In the genomic region with DNA sequence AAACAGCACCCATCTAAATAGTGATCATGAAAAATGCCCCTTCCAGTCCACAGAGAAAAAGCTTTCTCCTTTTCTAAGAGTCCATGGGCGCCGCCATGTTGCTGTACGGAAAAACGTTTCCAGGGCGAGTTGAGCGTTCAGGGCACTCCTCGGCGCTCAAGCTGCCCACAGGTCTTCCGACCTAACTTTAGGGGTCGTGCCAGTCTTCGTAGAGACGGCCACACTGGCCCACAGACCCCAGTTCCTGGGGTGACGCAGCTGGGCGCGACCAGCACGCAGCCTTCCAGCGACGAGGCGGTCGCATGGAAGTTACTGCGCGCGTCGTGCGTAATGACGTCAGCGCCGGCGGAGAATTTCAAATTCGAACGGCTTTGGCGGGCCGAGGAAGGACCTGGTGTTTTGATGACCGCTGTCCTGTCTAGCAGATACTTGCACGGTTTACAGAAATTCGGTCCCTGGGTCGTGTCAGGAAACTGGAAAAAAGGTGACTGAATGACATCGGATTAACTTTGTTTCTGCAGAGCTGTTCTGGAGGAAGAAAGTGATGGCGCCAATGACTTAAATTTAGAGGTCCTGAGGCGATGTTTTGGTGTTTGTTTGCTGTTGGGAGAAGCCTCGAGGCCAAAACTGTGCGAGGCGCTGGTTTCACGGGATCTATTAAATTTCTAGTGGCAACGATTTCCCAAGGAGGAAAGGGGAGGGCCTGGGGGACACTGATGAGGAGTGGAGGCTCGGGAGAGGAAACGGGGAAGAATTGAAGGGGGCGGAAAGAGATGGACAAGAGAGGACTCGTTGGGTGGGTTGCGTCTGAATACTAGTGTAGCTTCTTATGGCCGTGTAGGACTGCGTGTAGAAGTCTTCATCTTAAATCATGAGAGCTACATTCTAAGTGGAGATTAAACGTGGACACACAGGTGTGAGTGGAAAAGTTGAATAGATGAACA, we compare ENCODE assay signal across 8 cellular contexts. TPM values are rescaled to one million over a fixed set of nuclear protein-coding genes. Genes with fewer than 3 reads are reported as not detected.
DNase-seq lines count a peak whose midpoint lies in the region; ATAC-seq and TF ChIP-seq lines count a peak whose summit lies in the region.

A gene with protein sequence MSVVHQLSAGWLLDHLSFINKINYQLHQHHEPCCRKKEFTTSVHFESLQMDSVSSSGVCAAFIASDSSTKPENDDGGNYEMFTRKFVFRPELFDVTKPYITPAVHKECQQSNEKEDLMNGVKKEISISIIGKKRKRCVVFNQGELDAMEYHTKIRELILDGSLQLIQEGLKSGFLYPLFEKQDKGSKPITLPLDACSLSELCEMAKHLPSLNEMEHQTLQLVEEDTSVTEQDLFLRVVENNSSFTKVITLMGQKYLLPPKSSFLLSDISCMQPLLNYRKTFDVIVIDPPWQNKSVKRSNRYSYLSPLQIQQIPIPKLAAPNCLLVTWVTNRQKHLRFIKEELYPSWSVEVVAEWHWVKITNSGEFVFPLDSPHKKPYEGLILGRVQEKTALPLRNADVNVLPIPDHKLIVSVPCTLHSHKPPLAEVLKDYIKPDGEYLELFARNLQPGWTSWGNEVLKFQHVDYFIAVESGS (minus strand): TSS at position 306 of the 944 bp plus-strand sequence. CDS start 4,289 bp downstream, outside the sequence.
A gene (plus strand): TSS at position 358 of the 944 bp plus-strand sequence. CDS start 1,429 bp downstream, outside the sequence.

- 0 to 1% (median 0%) methylated on average over 37 to 53 of the region's 53 CpGs for WGBS in stomach, 5 donors

- H3K9me3 Mint-ChIP-seq in GM23338: no peaks in the 10 kb centered on the region
- no peaks in the 10 kb centered on the region for H3K9me3 Mint-ChIP-seq in neural crest cell

- H3K4me3 Mint-ChIP-seq in GM23338 (peak within 1 kb of the TSS; percentile 99), neural crest cell (peak within 1 kb of the TSS; percentile 96)

- no peaks in the 10 kb centered on the region for H3K27me3 ChIP-seq in GM23338 (ENCODE audit: insufficient read depth)
- no peaks in the 10 kb centered on the region for H3K27me3 ChIP-seq in stomach

- TF ChIP-seq POLR2A in stomach (IDR thresholded peaks at IDR 0.05): peak in 1 of 4 donors; percentile 41

- H3K36me3 ChIP-seq in GM23338 (ENCODE audit: insufficient read depth) (peaks cover 11% of the 10 kb centered on the region; the same call in 1 of the 2 replicates), stomach (peaks cover 0 to 10% (median 3%) of the 10 kb centered on the region in 4 donors)

- H3K27me3 Mint-ChIP-seq in GM23338 (ENCODE audit: insufficient read depth, low read depth, poor library complexity) (peaks cover 13% of the 10 kb centered on the region), neural crest cell (ENCODE audit: low read depth) (no peaks in the 10 kb centered on the region)

- H3K36me3 Mint-ChIP-seq in GM23338 (ENCODE audit: low read depth) (peaks cover 26% of the 10 kb centered on the region), neural crest cell (ENCODE audit: low read depth) (peaks cover 3% of the 10 kb centered on the region)

- intact Hi-C loops in stomach (cut with DNase I; ENCODE audit: low total_unique reads): loop anchor here (10.0 kb wide), 1 partner anchor 83 kb away; a partner anchor contains a TSS

- H3K27ac ChIP-seq in GM23338 (ENCODE audit: low read depth) (peak within 1 kb of the TSS; percentile 96), stomach (peak within 1 kb of the TSS; percentile 93 to 97 (median 95))

- peaks cover 12% of the 10 kb centered on the region for H3K4me1 ChIP-seq in GM23338 (ENCODE audit: insufficient read depth)
- peaks cover 9 to 43% (median 25%) of the 10 kb centered on the region in 4 donors for H3K4me1 ChIP-seq in stomach

- no peaks in the 10 kb centered on the region for H3K9me2 ChIP-seq in GM23338 (ENCODE audit: insufficient read depth)

- no peaks in the 10 kb centered on the region for H3K9me3 ChIP-seq in stomach

- TF ChIP-seq CTCF in GM23338 (conservative IDR thresholded peaks at IDR 0.05; ENCODE audit: low read depth in 2 of 2) (no peak), foreskin fibroblast (IDR thresholded peaks at IDR 0.05; ENCODE audit: low read depth, low read length) (no peak), neural crest cell (conservative IDR thresholded peaks at IDR 0.05) (no peak), stomach (IDR thresholded peaks at IDR 0.05) (no peak)

- DNase-seq in ELR (ENCODE audit: low read depth) (peak; percentile 92), GM23338 (ENCODE audit: low spot score) (peak; percentile 93), Kasumi-1 (lab: John Stamatoyannopoulos, UW) (peak; percentile 84 to 93), SIG-M5 (lab: John Stamatoyannopoulos, UW) (peak; percentile 44), activated gamma-delta T cell (lab: John Stamatoyannopoulos, UW) (peak; percentile 66), foreskin fibroblast (peak; percentile 85 to 96), neural crest cell (ENCODE audit: low read depth, low spot score) (peak; percentile 80), stomach (peak; percentile 84)

- peaks cover 19% of the 10 kb centered on the region for H3K4me1 Mint-ChIP-seq in GM23338
- peaks cover 31% of the 10 kb centered on the region for H3K4me1 Mint-ChIP-seq in neural crest cell

- H4K20me1 ChIP-seq in GM23338 (replicated peaks; ENCODE audit: insufficient read depth): 0 out of 2 replicates have a peak, but pooled peaks cover 6% of the 10 kb centered on the region

- H3K27ac Mint-ChIP-seq in GM23338 (peak within 1 kb of the TSS; percentile 100), neural crest cell (ENCODE audit: unreplicated experiment) (peak within 1 kb of the TSS; percentile 99)

- H3K4me3 ChIP-seq in GM23338: peak within 1 kb of the TSS; percentile 77
- H3K4me3 ChIP-seq in foreskin fibroblast (ENCODE audit: low read depth in 1 of 2, low read length in 2 of 2): peak within 1 kb of the TSS; percentile 84 to 90
- peak within 1 kb of the TSS; percentile 67 to 68 (median 67) for H3K4me3 ChIP-seq in stomach

- peak; percentile 85 for ATAC-seq in GM23338

- peak within 1 kb of the TSS; percentile 90 for H2AFZ ChIP-seq in GM23338

- no peak for TF ChIP-seq EP300 in stomach (IDR thresholded peaks at IDR 0.05)

- no peaks in the 10 kb centered on the region for H3F3A ChIP-seq in GM23338 (replicated peaks; ENCODE audit: low read depth)

- H3K4me2 ChIP-seq in GM23338: peak within 1 kb of the TSS; percentile 96

- H3K79me2 ChIP-seq in GM23338 (replicated peaks; ENCODE audit: insufficient read depth): peaks cover 61% of the 10 kb centered on the region

TF ChIP-seq in GM23338, 12 proteins besides CTCF, POLR2A, EP300 and RAD21:
- TF ChIP-seq EZH2phosphoT487 (IDR thresholded peaks at IDR 0.05; ENCODE audit: unreplicated experiment) (no peak), NANOG (IDR thresholded peaks at IDR 0.05; ENCODE audit: borderline replicate concordance) (no peak), JUNB (IDR thresholded peaks at IDR 0.05; ENCODE audit: unreplicated experiment) (no peak), POLR2AphosphoS5 (IDR thresholded peaks at IDR 0.05; ENCODE audit: low read depth) (peak; percentile 75), STAT1 (IDR thresholded peaks at IDR 0.05; ENCODE audit: unreplicated experiment) (no peak), CREB1 (CRISPR knock-in tag; IDR thresholded peaks at IDR 0.05; ENCODE audit: low read depth) (peak; percentile 99)
- TF ChIP-seq, protein P1, sequence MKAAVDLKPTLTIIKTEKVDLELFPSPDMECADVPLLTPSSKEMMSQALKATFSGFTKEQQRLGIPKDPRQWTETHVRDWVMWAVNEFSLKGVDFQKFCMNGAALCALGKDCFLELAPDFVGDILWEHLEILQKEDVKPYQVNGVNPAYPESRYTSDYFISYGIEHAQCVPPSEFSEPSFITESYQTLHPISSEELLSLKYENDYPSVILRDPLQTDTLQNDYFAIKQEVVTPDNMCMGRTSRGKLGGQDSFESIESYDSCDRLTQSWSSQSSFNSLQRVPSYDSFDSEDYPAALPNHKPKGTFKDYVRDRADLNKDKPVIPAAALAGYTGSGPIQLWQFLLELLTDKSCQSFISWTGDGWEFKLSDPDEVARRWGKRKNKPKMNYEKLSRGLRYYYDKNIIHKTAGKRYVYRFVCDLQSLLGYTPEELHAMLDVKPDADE (IDR thresholded peaks at IDR 0.05): peak; percentile 74; the same call in 1 of the 2 replicates

RNA-seq across cellular contexts. Expression of the first gene that starts in this region (rescaled TPM):
- 12.2 and 14.9 TPM in 2 replicates for total RNA-seq in GM23338 (2014; rRNA removed; shearing (Covaris generic))
- polyA plus RNA-seq in GM23338 (2016; fragmentation: Nextera tagmentation; extraction: Ambion mirVana) (9.4 and 11.9 TPM in 2 replicates), stomach (1 to 10 TPM; 4.4 to 7.1 (median 5.5) TPM)
- total RNA-seq in neural crest cell (12.6 and 13.2 TPM in 2 replicates), stomach (10 to 100 TPM in 1 of 5 donors, 1 to 10 TPM in 3, under 1 TPM in 1; 0.89 to 17.1 (median 3.5) TPM)

RNA-seq across cellular contexts. Expression of the second gene that starts in this region (rescaled TPM):
- 36.6 and 38.9 TPM in 2 replicates for total RNA-seq in GM23338 (2014; rRNA removed; shearing (Covaris generic))
- polyA plus RNA-seq in GM23338 (2016; fragmentation: Nextera tagmentation; extraction: Ambion mirVana) (48.3 and 58.4 TPM in 2 replicates), stomach (1 to 10 TPM; 2.1 to 7.3 (median 3.1) TPM)
- total RNA-seq in neural crest cell (49.5 and 52.1 TPM in 2 replicates), stomach (10 to 100 TPM in 1 of 5 donors, 1 to 10 TPM in 4; 1.4 to 25.7 (median 3.6) TPM)

Comparison
In these comparisons a context has a peak if more than half of its experiments do, and no peak if none do; other contexts are left out.
1. Peak in every context shown above with its lines: DNase-seq, ATAC-seq, H3K4me3 ChIP-seq and H3K27ac ChIP-seq.